In the genomic region with DNA sequence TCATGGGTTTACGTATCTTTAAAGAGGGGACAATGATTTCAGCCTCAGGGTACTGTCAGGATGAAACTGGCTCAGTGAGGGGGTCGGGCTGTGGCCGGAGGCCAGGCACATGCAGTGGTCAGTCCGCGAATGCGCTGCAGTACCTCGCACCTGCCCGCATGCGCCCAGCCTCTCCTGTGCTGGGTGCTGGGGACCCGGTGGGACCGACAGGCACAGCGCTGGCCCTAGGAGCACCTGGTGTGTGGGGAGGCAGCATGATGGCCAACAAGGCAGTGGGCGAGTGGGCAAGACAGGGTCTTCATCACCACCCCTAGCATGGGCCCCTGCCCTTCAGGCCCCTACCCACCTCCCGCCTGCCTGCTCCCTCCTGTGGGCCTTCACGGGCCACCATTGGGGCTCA, we compare ENCODE assay signal across 14 cellular contexts. TPM values are rescaled to one million over a fixed set of nuclear protein-coding genes. Genes with fewer than 3 reads are reported as not detected.
DNase-seq lines count a peak whose midpoint lies in the region; TF ChIP-seq lines count a peak whose summit lies in the region.
"Had no signal": no experiment of that assay in that cellular context is flagged by ENCODE, and none has a peak within 500 bp of the region (broad histone marks: within the 10 kb centered on the region; RNA-seq: fewer than 3 reads in every experiment).

No MANE protein-coding gene starts in this region.

- intact Hi-C loops in Caco-2 (cut with micrococcal nuclease; ENCODE audit: unreplicated experiment): loop anchor here (10.0 kb wide), 1 partner anchor 263 kb away; a partner anchor contains a TSS

- H3K9me3 Mint-ChIP-seq in Caco-2 (ENCODE audit: unreplicated experiment): no peaks in the 10 kb centered on the region
- no peaks in the 10 kb centered on the region for H3K9me3 Mint-ChIP-seq in activated naive CD8-positive, alpha-beta T cell treated with anti-CD3 and anti-CD28 coated beads for 36 hours
- H3K9me3 Mint-ChIP-seq in neural progenitor cell: no peaks in the 10 kb centered on the region

- DNase-seq in Caco-2 (peak in 1 of 2 experiments; percentile 43), neural progenitor cell (ENCODE audit: low spot score) (no peak), NOMO-1 treated with dmso at 0.1 percent for 144 hours (lab: John Stamatoyannopoulos, UW; ENCODE audit: unreplicated experiment) (no peak), islet precursor cell (no peak), NCI-H1092 treated with DMSO at 0.1 percent for 48 hours (lab: John Stamatoyannopoulos, UW) (no peak)
- DNase-seq in activated naive CD8-positive, alpha-beta T cell treated with anti-CD3 and anti-CD28 coated beads for 36 hours: no peak
- DNase-seq: dorsolateral prefrontal cortex; kidney glomerular epithelial cell; MG63; occipital lobe; stimulated activated CD4-positive, alpha-beta T cell treated with anti-CD3 and anti-CD28 coated beads, Interleukin-2, amount 100 ng/mL, for 24 hours had no signal

- H3K27ac Mint-ChIP-seq in Caco-2 (ENCODE audit: unreplicated experiment) (peak overlapping the region; percentile 83), neural progenitor cell (no peak overlapping the region)
- H3K27ac Mint-ChIP-seq in activated naive CD8-positive, alpha-beta T cell treated with anti-CD3 and anti-CD28 coated beads for 36 hours: peak overlapping the region; percentile 88

- H3K4me2 ChIP-seq in KMS-11 (peak overlapping the region; percentile 88), neural progenitor cell (no peak overlapping the region)

- peaks cover 64% of the 10 kb centered on the region for H3K4me1 ChIP-seq in Caco-2
- peaks cover 28% of the 10 kb centered on the region for H3K4me1 ChIP-seq in KMS-11 (ENCODE audit: low read depth, poor library complexity, severe bottlenecking)
- H3K4me1 ChIP-seq in neural progenitor cell: peaks cover 13% of the 10 kb centered on the region

- H2AFZ ChIP-seq in KMS-11 (ENCODE audit: low read depth): no peak overlapping the region; the same call in 1 of the 2 replicates
- H2AFZ ChIP-seq in neural progenitor cell (replicated peaks): no peak overlapping the region

- H3K4me1 Mint-ChIP-seq in Caco-2 (ENCODE audit: low read depth, unreplicated experiment): peaks cover 42% of the 10 kb centered on the region
- H3K4me1 Mint-ChIP-seq in activated naive CD8-positive, alpha-beta T cell treated with anti-CD3 and anti-CD28 coated beads for 36 hours: peaks cover 20% of the 10 kb centered on the region
- peaks cover 15% of the 10 kb centered on the region for H3K4me1 Mint-ChIP-seq in neural progenitor cell

- no peaks in the 10 kb centered on the region for H3K9me3 ChIP-seq in Caco-2
- no peaks in the 10 kb centered on the region for H3K9me3 ChIP-seq in neural progenitor cell (ENCODE audit: low read depth)
- H3K9me3 ChIP-seq: adrenal gland, MG63 had no signal

- no peak overlapping the region for H3K9ac ChIP-seq in KMS-11
- no peak overlapping the region for H3K9ac ChIP-seq in neural progenitor cell

- H4K20me1 ChIP-seq in KMS-11 (ENCODE audit: insufficient read depth) (no peaks in the 10 kb centered on the region), neural progenitor cell (ENCODE audit: low read depth) (peaks cover 26% of the 10 kb centered on the region)

- H3K4me3 ChIP-seq in Caco-2 (ENCODE audit: low read depth, low read length) (peak overlapping the region; percentile 37), KMS-11 (IDR thresholded peaks at IDR 0.05; ENCODE audit: insufficient read depth, low read depth, low read length) (no peak overlapping the region), neural progenitor cell (no peak overlapping the region)

- POLR2A ChIA-PET in Caco-2 (lab: Charles Lee): no interaction called here

- no peaks in the 10 kb centered on the region for H3K27me3 ChIP-seq in Caco-2 (replicated peaks; ENCODE audit: control insufficient read depth, insufficient read depth, low read length)
- peaks cover 21% of the 10 kb centered on the region for H3K27me3 ChIP-seq in KMS-11 (ENCODE audit: insufficient read depth, low read depth)
- peaks cover 27% of the 10 kb centered on the region for H3K27me3 ChIP-seq in neural progenitor cell
- H3K27me3 ChIP-seq: adrenal gland, dorsolateral prefrontal cortex, MG63 had no signal

- CTCF ChIA-PET in Caco-2 (lab: Charles Lee): interaction anchor here (0.6 to 1.1 kb wide), 4 partner anchors 22 to 209 kb away, joined by 3 to 6 read pairs (median 4); a partner anchor contains a TSS

- H3K27me3 Mint-ChIP-seq in Caco-2 (ENCODE audit: insufficient read depth, unreplicated experiment) (no peaks in the 10 kb centered on the region), neural progenitor cell (ENCODE audit: insufficient read depth, low read depth) (peaks cover 8% of the 10 kb centered on the region)
- H3K27me3 Mint-ChIP-seq in activated naive CD8-positive, alpha-beta T cell treated with anti-CD3 and anti-CD28 coated beads for 36 hours: no peaks in the 10 kb centered on the region

- peaks cover 7% of the 10 kb centered on the region for H3K36me3 ChIP-seq in Caco-2 (ENCODE audit: control insufficient read depth, insufficient read depth, low read length)
- no peaks in the 10 kb centered on the region for H3K36me3 ChIP-seq in KMS-11 (ENCODE audit: insufficient read depth)
- H3K36me3 ChIP-seq in neural progenitor cell: no peaks in the 10 kb centered on the region
- H3K36me3 ChIP-seq: adrenal gland had no signal

- H3K79me2 ChIP-seq in KMS-11 (ENCODE audit: insufficient read depth, low read depth): no peaks in the 10 kb centered on the region; the same call in 1 of the 2 replicates
- no peaks in the 10 kb centered on the region for H3K79me2 ChIP-seq in neural progenitor cell (ENCODE audit: low read depth)

- TF ChIP-seq CTCF in Caco-2 (IDR thresholded peaks at IDR 0.05; ENCODE audit: insufficient read depth in 1 of 2, low read depth in 1 of 2, low read length in 1 of 2, severe bottlenecking in 1 of 2, unreplicated experiment in 1 of 2) (peak in 1 of 2 experiments; percentile 10), KMS-11 (conservative IDR thresholded peaks at IDR 0.05; ENCODE audit: low read depth, low read length) (no peak), neural progenitor cell (IDR thresholded peaks at IDR 0.05) (no peak)

- H3K27ac ChIP-seq in KMS-11: no peak overlapping the region
- no peak overlapping the region for H3K27ac ChIP-seq in neural progenitor cell
- H3K27ac ChIP-seq: adrenal gland had no signal

- H3K36me3 Mint-ChIP-seq in Caco-2 (ENCODE audit: insufficient read depth, unreplicated experiment): peaks cover 86% of the 10 kb centered on the region
- H3K36me3 Mint-ChIP-seq in activated naive CD8-positive, alpha-beta T cell treated with anti-CD3 and anti-CD28 coated beads for 36 hours: no peaks in the 10 kb centered on the region
- H3K36me3 Mint-ChIP-seq in neural progenitor cell: peaks cover 3% of the 10 kb centered on the region

- H3F3A ChIP-seq in neural progenitor cell (ENCODE audit: low read depth): peaks cover 7% of the 10 kb centered on the region

- BruUV-seq in Caco-2 (replicated peaks; lab: Mats Ljungman, UMichigan): TSS peak; percentile 35

- H3K4me3 Mint-ChIP-seq in Caco-2 (ENCODE audit: unreplicated experiment) (peak overlapping the region; percentile 78), neural progenitor cell (peak overlapping the region; percentile 83)
- no peak overlapping the region for H3K4me3 Mint-ChIP-seq in activated naive CD8-positive, alpha-beta T cell treated with anti-CD3 and anti-CD28 coated beads for 36 hours

RNA-seq across cellular contexts. Expression of a gene that starts 1.0 kb away (rescaled TPM):
- total RNA-seq in Caco-2 (2022): 30.7 and 36.4 TPM in 2 replicates
- 1 to 10 TPM; 4.9 to 5.3 TPM for total RNA-seq in activated naive CD8-positive, alpha-beta T cell treated with anti-CD3 and anti-CD28 coated beads for 36 hours
- total RNA-seq in neural progenitor cell (ENCODE audit: low replicate concordance): 8.1 and 13.8 TPM in 2 replicates

RNA-seq across cellular contexts. Expression of a gene that starts 19.3 kb away (rescaled TPM):
- 39.2 and 40.5 TPM in 2 replicates for total RNA-seq in Caco-2 (2022)
- not detected for total RNA-seq in activated naive CD8-positive, alpha-beta T cell treated with anti-CD3 and anti-CD28 coated beads for 36 hours
- total RNA-seq in neural progenitor cell (ENCODE audit: low replicate concordance): 0.03 TPM in 1 of 2 replicates, not detected in the other
- total RNA-seq: adrenal gland, fibroblast of villous mesenchyme, occipital lobe had no signal

RNA-seq across cellular contexts. Expression of a gene that starts 21.2 kb away (rescaled TPM):
- total RNA-seq in Caco-2 (2022) (4,496 and 4,723 TPM in 2 replicates), neural progenitor cell (ENCODE audit: low replicate concordance) (1,629 and 1,765 TPM in 2 replicates)
- 1,000 to 10,000 TPM; 2,242 to 2,482 TPM for total RNA-seq in activated naive CD8-positive, alpha-beta T cell treated with anti-CD3 and anti-CD28 coated beads for 36 hours

RNA-seq across cellular contexts. Expression of a gene that starts 40.9 kb away (rescaled TPM):
- total RNA-seq in Caco-2 (2022): 1,050 and 1,125 TPM in 2 replicates
- total RNA-seq in activated naive CD8-positive, alpha-beta T cell treated with anti-CD3 and anti-CD28 coated beads for 36 hours: under 1 TPM; 0.38 to 0.91 TPM
- total RNA-seq in neural progenitor cell (ENCODE audit: low replicate concordance): 12.1 and 63.9 TPM in 2 replicates

Comparison
In these comparisons a context has a peak if more than half of its experiments do, and no peak if none do; other contexts are left out.
1. RNA of a gene that starts 19.3 kb away (total RNA-seq): 39.2 to 40.5 TPM in Caco-2; not detected in activated naive CD8-positive, alpha-beta T cell treated with anti-CD3 and anti-CD28 coated beads for 36 hours and 0.03 TPM in neural progenitor cell; every median in the first group is over 10 times any median in the second.